Comparison of ENCODE assay signal across 2 cellular contexts in the genomic region with DNA sequence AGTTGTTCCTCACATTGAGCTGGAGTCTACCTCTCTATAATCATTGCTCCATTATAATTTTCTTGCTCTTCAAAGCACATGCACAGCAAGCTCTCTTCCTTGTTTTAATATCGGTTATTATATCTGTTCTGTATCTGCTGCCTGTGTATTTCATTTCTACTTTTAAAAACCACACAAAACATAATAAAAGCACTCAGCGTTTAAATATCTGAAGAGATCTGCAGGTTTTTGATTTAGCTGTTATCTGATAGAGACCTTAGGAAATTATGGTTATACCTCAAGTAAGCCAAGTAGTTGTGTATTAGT.
TF ChIP-seq lines count a peak whose summit lies in the region.

No MANE protein-coding gene starts in this region.

TF ChIP-seq in SK-N-SH treated with all-trans-retinoic acid at 6 μM for 48 hours, 23 proteins besides CTCF, POLR2A, EP300 and RAD21 (continued from another document):
- TF ChIP-seq, protein P1, sequence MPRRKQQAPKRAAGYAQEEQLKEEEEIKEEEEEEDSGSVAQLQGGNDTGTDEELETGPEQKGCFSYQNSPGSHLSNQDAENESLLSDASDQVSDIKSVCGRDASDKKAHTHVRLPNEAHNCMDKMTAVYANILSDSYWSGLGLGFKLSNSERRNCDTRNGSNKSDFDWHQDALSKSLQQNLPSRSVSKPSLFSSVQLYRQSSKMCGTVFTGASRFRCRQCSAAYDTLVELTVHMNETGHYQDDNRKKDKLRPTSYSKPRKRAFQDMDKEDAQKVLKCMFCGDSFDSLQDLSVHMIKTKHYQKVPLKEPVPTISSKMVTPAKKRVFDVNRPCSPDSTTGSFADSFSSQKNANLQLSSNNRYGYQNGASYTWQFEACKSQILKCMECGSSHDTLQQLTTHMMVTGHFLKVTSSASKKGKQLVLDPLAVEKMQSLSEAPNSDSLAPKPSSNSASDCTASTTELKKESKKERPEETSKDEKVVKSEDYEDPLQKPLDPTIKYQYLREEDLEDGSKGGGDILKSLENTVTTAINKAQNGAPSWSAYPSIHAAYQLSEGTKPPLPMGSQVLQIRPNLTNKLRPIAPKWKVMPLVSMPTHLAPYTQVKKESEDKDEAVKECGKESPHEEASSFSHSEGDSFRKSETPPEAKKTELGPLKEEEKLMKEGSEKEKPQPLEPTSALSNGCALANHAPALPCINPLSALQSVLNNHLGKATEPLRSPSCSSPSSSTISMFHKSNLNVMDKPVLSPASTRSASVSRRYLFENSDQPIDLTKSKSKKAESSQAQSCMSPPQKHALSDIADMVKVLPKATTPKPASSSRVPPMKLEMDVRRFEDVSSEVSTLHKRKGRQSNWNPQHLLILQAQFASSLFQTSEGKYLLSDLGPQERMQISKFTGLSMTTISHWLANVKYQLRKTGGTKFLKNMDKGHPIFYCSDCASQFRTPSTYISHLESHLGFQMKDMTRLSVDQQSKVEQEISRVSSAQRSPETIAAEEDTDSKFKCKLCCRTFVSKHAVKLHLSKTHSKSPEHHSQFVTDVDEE (CRISPR knock-in tag; IDR thresholded peaks at IDR 0.05) = no peak
- TF ChIP-seq GLIS3 (CRISPR knock-in tag; IDR thresholded peaks at IDR 0.05) (no peak), ESRRG (CRISPR knock-in tag; IDR thresholded peaks at IDR 0.05) (no peak), ZFP3 (CRISPR knock-in tag; IDR thresholded peaks at IDR 0.05) (no peak)
TF ChIP-seq in SK-N-SH treated with all-trans-retinoic acid at 6 μM for 48 hours: peak in this region for 0.

TF ChIP-seq in IMR-90, 13 proteins besides CTCF, POLR2A, EP300 and RAD21 (continued from another document):
- TF ChIP-seq, protein P2, sequence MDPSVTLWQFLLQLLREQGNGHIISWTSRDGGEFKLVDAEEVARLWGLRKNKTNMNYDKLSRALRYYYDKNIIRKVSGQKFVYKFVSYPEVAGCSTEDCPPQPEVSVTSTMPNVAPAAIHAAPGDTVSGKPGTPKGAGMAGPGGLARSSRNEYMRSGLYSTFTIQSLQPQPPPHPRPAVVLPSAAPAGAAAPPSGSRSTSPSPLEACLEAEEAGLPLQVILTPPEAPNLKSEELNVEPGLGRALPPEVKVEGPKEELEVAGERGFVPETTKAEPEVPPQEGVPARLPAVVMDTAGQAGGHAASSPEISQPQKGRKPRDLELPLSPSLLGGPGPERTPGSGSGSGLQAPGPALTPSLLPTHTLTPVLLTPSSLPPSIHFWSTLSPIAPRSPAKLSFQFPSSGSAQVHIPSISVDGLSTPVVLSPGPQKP (IDR thresholded peaks at IDR 0.05; ENCODE audit: borderline replicate concordance, low read depth, low read length) = no peak
- TF ChIP-seq RFX5 (IDR thresholded peaks at IDR 0.05; ENCODE audit: low read depth, low read length) (no peak), MXI1 (IDR thresholded peaks at IDR 0.05; ENCODE audit: borderline replicate concordance, low read depth, low read length) (no peak), CHD1 (IDR thresholded peaks at IDR 0.05; ENCODE audit: low read depth, low read length) (no peak), BHLHE40 (IDR thresholded peaks at IDR 0.05; ENCODE audit: low read depth, low read length) (no peak), SMC3 (IDR thresholded peaks at IDR 0.05; ENCODE audit: low read depth, low read length) (no peak), MAZ (IDR thresholded peaks at IDR 0.05; ENCODE audit: borderline replicate concordance, low read depth, low read length) (no peak), RCOR1 (IDR thresholded peaks at IDR 0.05; ENCODE audit: insufficient replicate concordance, low read length) (no peak)
